2 cellular contexts compared by ENCODE assay signal in genomic region chr19:5495792-5496191, GRCh38.
TF ChIP-seq lines count a peak whose summit lies in the region.

No MANE protein-coding gene starts in this region.

TF ChIP-seq in A549, 52 proteins besides CTCF, POLR2A, EP300 and RAD21:
- no peak for TF ChIP-seq MAX (IDR thresholded peaks at IDR 0.05)
- TF ChIP-seq ZFP36 (IDR thresholded peaks at IDR 0.05; ENCODE audit: borderline replicate concordance, partially characterized antibody) = peak; percentile 52

TF ChIP-seq in K562, 482 proteins besides CTCF, POLR2A, EP300 and RAD21:
- no peak for TF ChIP-seq PTTG1 (tag; IDR thresholded peaks at IDR 0.05; ENCODE audit: low read depth)
- TF ChIP-seq ZFP36 (IDR thresholded peaks at IDR 0.05; ENCODE audit: low read depth, low read length, partially characterized antibody) = peak; percentile 87
- no peak for TF ChIP-seq FOXA3 (CRISPR knock-in tag; conservative IDR thresholded peaks at IDR 0.05 in 1 of 2, IDR thresholded peaks at IDR 0.05 in 1 of 2)
- TF ChIP-seq PPARD (CRISPR knock-in tag; IDR thresholded peaks at IDR 0.05) = no peak
- TF ChIP-seq XRCC5 (IDR thresholded peaks at IDR 0.05; ENCODE audit: low read depth, low read length) = no peak
- no peak for TF ChIP-seq CREB3L1 (IDR thresholded peaks at IDR 0.05; ENCODE audit: borderline replicate concordance, low read depth)
- TF ChIP-seq ARNT (IDR thresholded peaks at IDR 0.05) = no peak
TF ChIP-seq in K562: peak in this region for 1.
